ENCODE assay signal across 16 cellular contexts in genomic region chr6:80145509-80145908, GRCh38. TPM values are rescaled to one million over a fixed set of nuclear protein-coding genes. Genes with fewer than 3 reads are reported as not detected.
DNase-seq lines count a peak whose midpoint lies in the region; ATAC-seq and TF ChIP-seq lines count a peak whose summit lies in the region.
"Had no signal": no experiment of that assay in that cellular context is flagged by ENCODE, and none has a peak within 500 bp of the region (broad histone marks: within the 10 kb centered on the region; RNA-seq: fewer than 3 reads in every experiment).

No MANE protein-coding gene starts in this region.

- H3K36me3 Mint-ChIP-seq in activated T-helper 1 cell treated with anti-CD3 and anti-CD28 coated beads, Interleukin-12 subunit alpha, Interleukin-12 subunit beta, Interleukin-2, Interleukin-4 antibody, amounts not matched to agents 30 ng/mL and 10 ng/mL and 1 ng/mL, durations not matched to agents 14 hours and 24 hours and 36 hours (ENCODE audit: low read depth), result peaks cover 9% of the 10 kb centered on the region

- H3K9me3 ChIP-seq in WERI-Rb-1 (ENCODE audit: severe bottlenecking), result no peaks in the 10 kb centered on the region
- H3K9me3 ChIP-seq: BLaER1 treated with 17β-estradiol and CSF1 and Interleukin-3, amounts not matched to agents 10 nM and 100 nM; MG63; neutrophil had no signal

- H3K4me1 Mint-ChIP-seq in activated T-helper 1 cell treated with anti-CD3 and anti-CD28 coated beads, Interleukin-12 subunit alpha, Interleukin-12 subunit beta, Interleukin-2, Interleukin-4 antibody, amounts not matched to agents 30 ng/mL and 10 ng/mL and 1 ng/mL, durations not matched to agents 14 hours and 24 hours and 36 hours (ENCODE audit: low read depth), result no peaks in the 10 kb centered on the region

- H3K27me3 Mint-ChIP-seq in activated T-helper 1 cell treated with anti-CD3 and anti-CD28 coated beads, Interleukin-12 subunit alpha, Interleukin-12 subunit beta, Interleukin-2, Interleukin-4 antibody, amounts not matched to agents 30 ng/mL and 10 ng/mL and 1 ng/mL, durations not matched to agents 14 hours and 24 hours and 36 hours (ENCODE audit: insufficient read depth), result no peaks in the 10 kb centered on the region
- H3K27me3 Mint-ChIP-seq: activated T-cell treated with anti-CD3 and anti-CD28 coated beads, Interleukin-2, amount 50 U/mL, for 24 hours; dendritic cell treated with granulocyte-macrophage colony-stimulating factor and Interleukin-4, amounts not matched to agents 40 ng/mL and 50 ng/mL, for 4 days had no signal

- no peak for TF ChIP-seq CTCF in WERI-Rb-1 (IDR thresholded peaks at IDR 0.05; ENCODE audit: low read depth, low read length)

- peak; percentile 33 for DNase-seq in fibroblast of peridontal ligament (ENCODE audit: extremely low read depth)
- DNase-seq in NCI-H187 treated with DMSO at 0.1 percent for 48 hours (lab: John Stamatoyannopoulos, UW), result no peak
- no peak for DNase-seq in WERI-Rb-1
- DNase-seq in activated T-helper 1 cell treated with anti-CD3 and anti-CD28 coated beads, Interleukin-12 subunit alpha, Interleukin-12 subunit beta, Interleukin-2, Interleukin-4 antibody, amounts not matched to agents 30 ng/mL and 10 ng/mL and 1 ng/mL, durations not matched to agents 14 hours and 24 hours and 36 hours (ENCODE audit: low spot score), result no peak
- DNase-seq: activated CD4-positive, CD25-positive, alpha-beta regulatory T cell treated with anti-CD3 and anti-CD28 coated beads, Interleukin-2, amount 50 U/mL, for 72 hours; activated T-cell treated with anti-CD3 and anti-CD28 coated beads, Interleukin-2, amount 50 U/mL, for 24 hours; mesenchymal stem cell; MG63; NCI-H2171 had no signal

- no peaks in the 10 kb centered on the region for H3K36me3 ChIP-seq in WERI-Rb-1
- H3K36me3 ChIP-seq: BLaER1 treated with 17β-estradiol and CSF1 and Interleukin-3, amounts not matched to agents 10 nM and 100 nM; MG63; neutrophil had no signal

- no peak overlapping the region for H3K27ac Mint-ChIP-seq in activated T-helper 1 cell treated with anti-CD3 and anti-CD28 coated beads, Interleukin-12 subunit alpha, Interleukin-12 subunit beta, Interleukin-2, Interleukin-4 antibody, amounts not matched to agents 30 ng/mL and 10 ng/mL and 1 ng/mL, durations not matched to agents 14 hours and 24 hours and 36 hours
- H3K27ac Mint-ChIP-seq: activated T-cell treated with anti-CD3 and anti-CD28 coated beads, Interleukin-2, amount 50 U/mL, for 24 hours; dendritic cell treated with granulocyte-macrophage colony-stimulating factor and Interleukin-4, amounts not matched to agents 40 ng/mL and 50 ng/mL, for 4 days had no signal

- no peak overlapping the region for H3K27ac ChIP-seq in WERI-Rb-1
- H3K27ac ChIP-seq: BLaER1 treated with 17β-estradiol and CSF1 and Interleukin-3, amounts not matched to agents 10 nM and 100 nM; neutrophil had no signal

- peaks cover 3% of the 10 kb centered on the region for H3K9me3 Mint-ChIP-seq in activated T-helper 1 cell treated with anti-CD3 and anti-CD28 coated beads, Interleukin-12 subunit alpha, Interleukin-12 subunit beta, Interleukin-2, Interleukin-4 antibody, amounts not matched to agents 30 ng/mL and 10 ng/mL and 1 ng/mL, durations not matched to agents 14 hours and 24 hours and 36 hours
- H3K9me3 Mint-ChIP-seq: activated T-cell treated with anti-CD3 and anti-CD28 coated beads, Interleukin-2, amount 50 U/mL, for 24 hours; dendritic cell treated with granulocyte-macrophage colony-stimulating factor and Interleukin-4, amounts not matched to agents 40 ng/mL and 50 ng/mL, for 4 days had no signal

- H3K4me3 Mint-ChIP-seq in activated T-helper 1 cell treated with anti-CD3 and anti-CD28 coated beads, Interleukin-12 subunit alpha, Interleukin-12 subunit beta, Interleukin-2, Interleukin-4 antibody, amounts not matched to agents 30 ng/mL and 10 ng/mL and 1 ng/mL, durations not matched to agents 14 hours and 24 hours and 36 hours, result no peak overlapping the region
- H3K4me3 Mint-ChIP-seq: activated T-cell treated with anti-CD3 and anti-CD28 coated beads, Interleukin-2, amount 50 U/mL, for 24 hours; dendritic cell treated with granulocyte-macrophage colony-stimulating factor and Interleukin-4, amounts not matched to agents 40 ng/mL and 50 ng/mL, for 4 days had no signal

- no peaks in the 10 kb centered on the region for H3K27me3 ChIP-seq in WERI-Rb-1 (ENCODE audit: insufficient read depth, low read depth, severe bottlenecking)
- H3K27me3 ChIP-seq: BLaER1 treated with 17β-estradiol and CSF1 and Interleukin-3, amounts not matched to agents 10 nM and 100 nM; MG63; neutrophil had no signal

- peak; percentile 94 for ATAC-seq in GM18907 (IDR thresholded peaks at IDR 0.05; ENCODE audit: unreplicated experiment)
- ATAC-seq in GM21619 (IDR thresholded peaks at IDR 0.05; ENCODE audit: unreplicated experiment), result peak; percentile 70
- ATAC-seq in HG03342 (IDR thresholded peaks at IDR 0.05; ENCODE audit: unreplicated experiment), result peak; percentile 70

- intact Hi-C loops in activated T-helper 1 cell treated with anti-CD3 and anti-CD28 coated beads, Interleukin-12 subunit alpha, Interleukin-12 subunit beta, Interleukin-2, Interleukin-4 antibody, amounts not matched to agents 30 ng/mL and 10 ng/mL and 1 ng/mL, durations not matched to agents 14 hours and 24 hours and 36 hours (cut with micrococcal nuclease), result no loop called here

- no peak overlapping the region for H3K4me3 ChIP-seq in WERI-Rb-1 (ENCODE audit: low read depth, low read length)
- H3K4me3 ChIP-seq: BLaER1 treated with 17β-estradiol and CSF1 and Interleukin-3, amounts not matched to agents 10 nM and 100 nM; MG63; skin epidermis had no signal

RNA-seq across cellular contexts. Expression of gene BCKDHB, which starts 39.0 kb away (rescaled TPM):
- 13.3 and 14.4 TPM in 2 replicates for total RNA-seq in activated T-helper 1 cell treated with anti-CD3 and anti-CD28 coated beads, Interleukin-12 subunit alpha, Interleukin-12 subunit beta, Interleukin-2, Interleukin-4 antibody, amounts not matched to agents 30 ng/mL and 10 ng/mL and 1 ng/mL, durations not matched to agents 14 hours and 24 hours and 36 hours
